In the genomic region with DNA sequence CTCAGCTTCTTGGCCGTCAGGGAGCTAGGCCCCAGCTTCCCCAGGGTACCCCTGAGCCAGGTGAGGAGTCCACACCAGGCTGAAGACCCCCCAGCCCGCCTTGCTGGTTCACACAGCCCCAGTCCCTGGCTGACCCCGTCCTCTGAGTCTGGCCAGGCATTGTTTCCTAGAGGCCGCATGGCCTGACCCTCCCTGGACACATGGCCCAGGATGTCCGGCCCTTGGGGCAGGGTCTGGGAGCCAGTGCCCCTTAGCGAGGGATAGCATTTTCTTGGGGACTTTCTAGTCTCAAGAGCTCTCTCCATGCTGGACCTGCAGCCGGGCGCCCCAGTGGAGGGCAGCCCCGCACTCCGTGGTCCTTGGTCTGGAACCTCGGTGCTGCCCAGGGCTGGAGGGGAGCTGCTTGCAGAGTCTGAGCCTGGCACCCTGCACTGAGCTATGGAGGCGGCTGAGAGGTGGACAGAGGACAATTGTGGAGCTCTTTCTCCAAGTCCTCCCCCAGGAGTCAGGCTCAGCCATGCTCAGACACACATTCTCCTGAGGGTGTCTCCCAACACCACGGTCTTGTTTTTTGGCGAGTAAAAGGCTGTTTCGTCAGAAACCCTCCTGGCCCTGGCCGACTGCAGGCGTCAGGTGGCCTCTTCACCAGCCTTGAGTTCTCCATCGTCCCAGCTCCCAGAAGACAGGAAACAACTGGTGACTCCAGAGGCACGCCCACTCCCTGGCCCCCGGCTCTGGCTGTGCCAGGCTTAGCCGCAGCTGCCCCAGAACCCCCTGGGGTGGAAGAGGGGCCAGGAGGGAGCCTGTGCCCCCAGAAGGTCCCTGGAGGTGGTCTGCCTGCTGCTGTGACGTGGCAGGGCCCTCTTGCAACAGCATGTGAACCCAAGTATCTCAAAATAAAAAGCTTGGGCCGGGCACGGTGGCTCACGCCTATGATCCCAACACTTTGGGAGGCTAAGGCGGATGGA, we compare ENCODE assay signal across 1 cellular context.
TF ChIP-seq lines count a peak whose summit lies in the region.

No MANE protein-coding gene starts in this region.

TF ChIP-seq in GM23338, 12 proteins besides CTCF, POLR2A, EP300 and RAD21 (continued from another document):
- TF ChIP-seq, protein P1, sequence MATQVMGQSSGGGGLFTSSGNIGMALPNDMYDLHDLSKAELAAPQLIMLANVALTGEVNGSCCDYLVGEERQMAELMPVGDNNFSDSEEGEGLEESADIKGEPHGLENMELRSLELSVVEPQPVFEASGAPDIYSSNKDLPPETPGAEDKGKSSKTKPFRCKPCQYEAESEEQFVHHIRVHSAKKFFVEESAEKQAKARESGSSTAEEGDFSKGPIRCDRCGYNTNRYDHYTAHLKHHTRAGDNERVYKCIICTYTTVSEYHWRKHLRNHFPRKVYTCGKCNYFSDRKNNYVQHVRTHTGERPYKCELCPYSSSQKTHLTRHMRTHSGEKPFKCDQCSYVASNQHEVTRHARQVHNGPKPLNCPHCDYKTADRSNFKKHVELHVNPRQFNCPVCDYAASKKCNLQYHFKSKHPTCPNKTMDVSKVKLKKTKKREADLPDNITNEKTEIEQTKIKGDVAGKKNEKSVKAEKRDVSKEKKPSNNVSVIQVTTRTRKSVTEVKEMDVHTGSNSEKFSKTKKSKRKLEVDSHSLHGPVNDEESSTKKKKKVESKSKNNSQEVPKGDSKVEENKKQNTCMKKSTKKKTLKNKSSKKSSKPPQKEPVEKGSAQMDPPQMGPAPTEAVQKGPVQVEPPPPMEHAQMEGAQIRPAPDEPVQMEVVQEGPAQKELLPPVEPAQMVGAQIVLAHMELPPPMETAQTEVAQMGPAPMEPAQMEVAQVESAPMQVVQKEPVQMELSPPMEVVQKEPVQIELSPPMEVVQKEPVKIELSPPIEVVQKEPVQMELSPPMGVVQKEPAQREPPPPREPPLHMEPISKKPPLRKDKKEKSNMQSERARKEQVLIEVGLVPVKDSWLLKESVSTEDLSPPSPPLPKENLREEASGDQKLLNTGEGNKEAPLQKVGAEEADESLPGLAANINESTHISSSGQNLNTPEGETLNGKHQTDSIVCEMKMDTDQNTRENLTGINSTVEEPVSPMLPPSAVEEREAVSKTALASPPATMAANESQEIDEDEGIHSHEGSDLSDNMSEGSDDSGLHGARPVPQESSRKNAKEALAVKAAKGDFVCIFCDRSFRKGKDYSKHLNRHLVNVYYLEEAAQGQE (IDR thresholded peaks at IDR 0.05; ENCODE audit: unreplicated experiment): no peak
- TF ChIP-seq STAT1 (IDR thresholded peaks at IDR 0.05; ENCODE audit: unreplicated experiment) (no peak), CREB1 (CRISPR knock-in tag; IDR thresholded peaks at IDR 0.05; ENCODE audit: low read depth) (no peak), EZH2 (IDR thresholded peaks at IDR 0.05; ENCODE audit: low read depth, unreplicated experiment) (no peak)
- TF ChIP-seq, protein P2, sequence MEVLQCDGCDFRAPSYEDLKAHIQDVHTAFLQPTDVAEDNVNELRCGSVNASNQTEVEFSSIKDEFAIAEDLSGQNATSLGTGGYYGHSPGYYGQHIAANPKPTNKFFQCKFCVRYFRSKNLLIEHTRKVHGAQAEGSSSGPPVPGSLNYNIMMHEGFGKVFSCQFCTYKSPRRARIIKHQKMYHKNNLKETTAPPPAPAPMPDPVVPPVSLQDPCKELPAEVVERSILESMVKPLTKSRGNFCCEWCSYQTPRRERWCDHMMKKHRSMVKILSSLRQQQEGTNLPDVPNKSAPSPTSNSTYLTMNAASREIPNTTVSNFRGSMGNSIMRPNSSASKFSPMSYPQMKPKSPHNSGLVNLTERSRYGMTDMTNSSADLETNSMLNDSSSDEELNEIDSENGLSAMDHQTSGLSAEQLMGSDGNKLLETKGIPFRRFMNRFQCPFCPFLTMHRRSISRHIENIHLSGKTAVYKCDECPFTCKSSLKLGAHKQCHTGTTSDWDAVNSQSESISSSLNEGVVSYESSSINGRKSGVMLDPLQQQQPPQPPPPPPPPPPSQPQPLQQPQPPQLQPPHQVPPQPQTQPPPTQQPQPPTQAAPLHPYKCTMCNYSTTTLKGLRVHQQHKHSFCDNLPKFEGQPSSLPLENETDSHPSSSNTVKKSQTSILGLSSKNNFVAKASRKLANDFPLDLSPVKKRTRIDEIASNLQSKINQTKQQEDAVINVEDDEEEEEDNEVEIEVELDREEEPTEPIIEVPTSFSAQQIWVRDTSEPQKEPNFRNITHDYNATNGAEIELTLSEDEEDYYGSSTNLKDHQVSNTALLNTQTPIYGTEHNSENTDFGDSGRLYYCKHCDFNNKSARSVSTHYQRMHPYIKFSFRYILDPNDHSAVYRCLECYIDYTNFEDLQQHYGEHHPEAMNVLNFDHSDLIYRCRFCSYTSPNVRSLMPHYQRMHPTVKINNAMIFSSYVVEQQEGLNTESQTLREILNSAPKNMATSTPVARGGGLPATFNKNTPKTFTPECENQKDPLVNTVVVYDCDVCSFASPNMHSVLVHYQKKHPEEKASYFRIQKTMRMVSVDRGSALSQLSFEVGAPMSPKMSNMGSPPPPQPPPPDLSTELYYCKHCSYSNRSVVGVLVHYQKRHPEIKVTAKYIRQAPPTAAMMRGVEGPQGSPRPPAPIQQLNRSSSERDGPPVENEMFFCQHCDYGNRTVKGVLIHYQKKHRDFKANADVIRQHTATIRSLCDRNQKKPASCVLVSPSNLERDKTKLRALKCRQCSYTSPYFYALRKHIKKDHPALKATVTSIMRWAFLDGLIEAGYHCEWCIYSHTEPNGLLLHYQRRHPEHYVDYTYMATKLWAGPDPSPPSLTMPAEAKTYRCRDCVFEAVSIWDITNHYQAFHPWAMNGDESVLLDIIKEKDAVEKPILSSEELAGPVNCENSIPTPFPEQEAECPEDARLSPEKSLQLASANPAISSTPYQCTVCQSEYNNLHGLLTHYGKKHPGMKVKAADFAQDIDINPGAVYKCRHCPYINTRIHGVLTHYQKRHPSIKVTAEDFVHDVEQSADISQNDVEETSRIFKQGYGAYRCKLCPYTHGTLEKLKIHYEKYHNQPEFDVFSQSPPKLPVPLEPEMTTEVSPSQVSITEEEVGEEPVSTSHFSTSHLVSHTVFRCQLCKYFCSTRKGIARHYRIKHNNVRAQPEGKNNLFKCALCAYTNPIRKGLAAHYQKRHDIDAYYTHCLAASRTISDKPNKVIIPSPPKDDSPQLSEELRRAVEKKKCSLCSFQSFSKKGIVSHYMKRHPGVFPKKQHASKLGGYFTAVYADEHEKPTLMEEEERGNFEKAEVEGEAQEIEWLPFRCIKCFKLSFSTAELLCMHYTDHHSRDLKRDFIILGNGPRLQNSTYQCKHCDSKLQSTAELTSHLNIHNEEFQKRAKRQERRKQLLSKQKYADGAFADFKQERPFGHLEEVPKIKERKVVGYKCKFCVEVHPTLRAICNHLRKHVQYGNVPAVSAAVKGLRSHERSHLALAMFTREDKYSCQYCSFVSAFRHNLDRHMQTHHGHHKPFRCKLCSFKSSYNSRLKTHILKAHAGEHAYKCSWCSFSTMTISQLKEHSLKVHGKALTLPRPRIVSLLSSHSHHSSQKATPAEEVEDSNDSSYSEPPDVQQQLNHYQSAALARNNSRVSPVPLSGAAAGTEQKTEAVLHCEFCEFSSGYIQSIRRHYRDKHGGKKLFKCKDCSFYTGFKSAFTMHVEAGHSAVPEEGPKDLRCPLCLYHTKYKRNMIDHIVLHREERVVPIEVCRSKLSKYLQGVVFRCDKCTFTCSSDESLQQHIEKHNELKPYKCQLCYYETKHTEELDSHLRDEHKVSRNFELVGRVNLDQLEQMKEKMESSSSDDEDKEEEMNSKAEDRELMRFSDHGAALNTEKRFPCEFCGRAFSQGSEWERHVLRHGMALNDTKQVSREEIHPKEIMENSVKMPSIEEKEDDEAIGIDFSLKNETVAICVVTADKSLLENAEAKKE (CRISPR knock-in tag; IDR thresholded peaks at IDR 0.05): no peak
